8 cellular contexts compared by ENCODE assay signal in the genomic region with DNA sequence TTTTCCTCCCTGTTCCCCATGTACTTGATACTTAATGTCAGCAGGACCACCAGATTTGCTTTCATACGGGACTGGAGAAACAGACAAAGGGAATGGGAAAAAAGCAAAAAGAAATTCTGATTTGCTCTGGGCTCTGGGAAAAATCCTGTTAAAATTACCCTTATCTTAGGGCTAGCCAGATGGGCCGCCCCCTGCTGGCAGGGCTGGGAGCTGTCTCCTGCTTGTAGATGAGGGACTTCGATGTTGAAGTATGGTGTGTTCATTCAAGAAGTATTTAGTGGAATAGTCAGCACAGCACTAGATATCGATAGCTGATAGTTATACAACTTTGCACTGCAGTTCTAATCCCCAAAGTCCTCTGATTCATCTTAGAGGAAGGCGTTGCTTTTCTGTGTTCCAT. TPM values are rescaled to one million over a fixed set of nuclear protein-coding genes. Genes with fewer than 3 reads are reported as not detected.
DNase-seq lines count a peak whose midpoint lies in the region; ATAC-seq, FAIRE-seq and TF ChIP-seq lines count a peak whose summit lies in the region.

No MANE protein-coding gene starts in this region.

- no peak overlapping the region for H4K5ac ChIP-seq in H1 (ENCODE audit: insufficient read length, low read depth, low read length)

- no peak overlapping the region for H2BK12ac ChIP-seq in H1 (ENCODE audit: low read depth, low read length)

- peaks cover 48% of the 10 kb centered on the region for H3K9me3 Mint-ChIP-seq in nephron progenitor cell

- H3K23me2 ChIP-seq in H1 (ENCODE audit: low read depth, low read length): no peaks in the 10 kb centered on the region

- no peak overlapping the region for H2AFZ ChIP-seq in H1 (ENCODE audit: low read length)

- H3K36me3 Mint-ChIP-seq in nephron progenitor cell (ENCODE audit: low read depth): peaks cover 61% of the 10 kb centered on the region

- H3K27ac ChIP-seq in H1 (ENCODE audit: low read depth, low read length) (no peak overlapping the region), upper lobe of left lung (no peak overlapping the region)

- TF ChIP-seq RAD21 in H1 (IDR thresholded peaks at IDR 0.05 in 1 of 2, conservative IDR thresholded peaks at IDR 0.05 in 1 of 2; ENCODE audit: low read depth in 2 of 2, low read length in 2 of 2): peak; percentile 11 to 31; a peak in 3 of 4 replicates

- H3K4me1 Mint-ChIP-seq in nephron progenitor cell: peaks cover 10% of the 10 kb centered on the region

- POLR2A ChIA-PET in H1 (lab: Charles Lee; ENCODE audit: partially characterized antibody): interaction anchor here (0.6 to 0.7 kb wide), 2 partner anchors 20 to 97 kb away, joined by 3 to 4 read pairs; no protein-coding TSS in a partner anchor

- no peak for TF ChIP-seq POLR2A in H1 (IDR thresholded peaks at IDR 0.05; ENCODE audit: control extremely low read depth in 1 of 2, low read depth in 2 of 2, low read length in 2 of 2)
- TF ChIP-seq POLR2A in upper lobe of left lung (IDR thresholded peaks at IDR 0.05): no peak

- H3K4me2 ChIP-seq in H1 (ENCODE audit: insufficient read depth in 1 of 2, low read depth in 2 of 2, low read length in 2 of 2): no peak overlapping the region

- H2AK5ac ChIP-seq in H1 (ENCODE audit: low read depth, low read length): no peak overlapping the region

- H2BK20ac ChIP-seq in H1 (ENCODE audit: low read length): no peak overlapping the region

- H4K8ac ChIP-seq in H1 (ENCODE audit: extremely low read depth, insufficient read depth, low read length): no peak overlapping the region

- H3K4me1 ChIP-seq in H1 (replicated peaks in 1 of 4; ENCODE audit: control insufficient read depth in 3 of 4, insufficient read depth in 4 of 4, low read length in 3 of 4) (peaks cover 0 to 8% (median 3%) of the 10 kb centered on the region in 4 experiments; a peak in 4 of 7 replicates), upper lobe of left lung (peaks cover 0 to 6% (median 2%) of the 10 kb centered on the region in 4 donors)

- H3K27ac Mint-ChIP-seq in nephron progenitor cell: no peak overlapping the region

- peak in 1 of 2 donors; percentile 80 for ATAC-seq in upper lobe of left lung (ENCODE audit: low FRiP score in 2 of 2)

- H3K79me2 ChIP-seq in H1 (ENCODE audit: control insufficient read depth in 1 of 2, insufficient read depth in 2 of 2, low read length in 2 of 2): no peaks in the 10 kb centered on the region

- peak; percentile 22 for DNase-seq in COLO829 (ENCODE audit: low spot score)
- DNase-seq in Jurkat, Clone E6-1 (ENCODE audit: low read depth, low spot score): peak; percentile 10
- DNase-seq in activated CD4-positive, alpha-beta T cell treated with anti-CD3 and anti-CD28 coated beads, Interleukin-2, amount 50 U/mL, for 1 hour: peak; percentile 56
- peak in 1 of 2 experiments; percentile 65 for DNase-seq in H1 (ENCODE audit: low read depth in 1 of 2, low spot score in 2 of 2)
- DNase-seq in nephron progenitor cell: peak; percentile 31
- peak; percentile 50 to 89 for DNase-seq in upper lobe of left lung
- DNase-seq in putamen (ENCODE audit: low spot score): no peak
- DNase-seq in NCI-H1092 (lab: John Stamatoyannopoulos, UW): no peak

- H2BK120ac ChIP-seq in H1 (replicated peaks; ENCODE audit: low read depth, low read length): no peak overlapping the region

- H3K27me3 Mint-ChIP-seq in nephron progenitor cell (ENCODE audit: low read depth, poor library complexity): peaks cover 2% of the 10 kb centered on the region

- peaks cover 0 to 2% of the 10 kb centered on the region in 2 experiments for H4K20me1 ChIP-seq in H1 (replicated peaks in 1 of 2; ENCODE audit: control insufficient read depth in 1 of 2, insufficient read depth in 2 of 2, low read length in 2 of 2)

- FAIRE-seq in H1 (lab: Jason Lieb, UNC): no peak

- no peak overlapping the region for H3K14ac ChIP-seq in H1 (ENCODE audit: insufficient read length)

- H3K9ac ChIP-seq in H1 (replicated peaks in 1 of 4; ENCODE audit: extremely low read depth in 1 of 4, low read depth in 3 of 4, low read length in 3 of 4): no peak overlapping the region

- H3K79me1 ChIP-seq in H1 (ENCODE audit: low read depth, low read length): no peaks in the 10 kb centered on the region

- TF ChIP-seq EP300 in H1 (IDR thresholded peaks at IDR 0.05; ENCODE audit: borderline replicate concordance in 1 of 2, low read depth in 2 of 2, low read length in 2 of 2) (no peak), upper lobe of left lung (IDR thresholded peaks at IDR 0.05) (no peak)

- H3K36me3 ChIP-seq in H1 (ENCODE audit: control insufficient read depth in 2 of 4, insufficient read depth in 4 of 4, low read length in 3 of 4) (peaks cover 0 to 7% (median 2%) of the 10 kb centered on the region in 4 experiments; a peak in 3 of 8 replicates), upper lobe of left lung (peaks cover 0 to 45% (median 7%) of the 10 kb centered on the region in 4 donors)

- H3K56ac ChIP-seq in H1 (replicated peaks; ENCODE audit: insufficient read length, low read depth, low read length): no peak overlapping the region

- CTCF ChIA-PET in H1 (lab: Charles Lee; ENCODE audit: partially characterized antibody): interaction anchor here (0.6 to 6.6 kb wide), 25 partner anchors 8 to 858 kb away, joined by 3 to 77 read pairs (median 4); a partner anchor contains a TSS

- H3K23ac ChIP-seq in H1 (ENCODE audit: insufficient read length): no peak overlapping the region

- H3K4me3 ChIP-seq in Jurkat, Clone E6-1 (ENCODE audit: low read length): no peak overlapping the region
- H3K4me3 ChIP-seq in H1 (ENCODE audit: extremely low read depth in 1 of 4, insufficient read depth in 2 of 4, low read depth in 3 of 4, low read length in 4 of 4): no peak overlapping the region
- H3K4me3 ChIP-seq in upper lobe of left lung: no peak overlapping the region

- no peak overlapping the region for H2BK15ac ChIP-seq in H1 (ENCODE audit: low read length)

- H3K9me3 ChIP-seq in H1 (ENCODE audit: insufficient read depth in 2 of 2, low read depth in 1 of 2, low read length in 1 of 2) (no peaks in the 10 kb centered on the region), upper lobe of left lung (no peaks in the 10 kb centered on the region)

- H3K18ac ChIP-seq in H1 (ENCODE audit: extremely low read depth, low read length): no peak overlapping the region

- H3K27me3 ChIP-seq in H1 (replicated peaks in 1 of 4; ENCODE audit: control insufficient read depth in 3 of 4, extremely low read depth in 1 of 4, insufficient read depth in 3 of 4, low read length in 3 of 4) (no peaks in the 10 kb centered on the region), upper lobe of left lung (no peaks in the 10 kb centered on the region)

- no peak overlapping the region for H3K4me3 Mint-ChIP-seq in nephron progenitor cell

- H2BK5ac ChIP-seq in H1 (ENCODE audit: low read depth, low read length): no peak overlapping the region

- TF ChIP-seq CTCF in H1 (IDR thresholded peaks at IDR 0.05; ENCODE audit: control extremely low read depth in 1 of 3, insufficient read depth in 1 of 3, low read depth in 1 of 3, low read length in 3 of 3) (peak; percentile 45 to 62 (median 48)), nephron progenitor cell (IDR thresholded peaks at IDR 0.05) (peak; percentile 53), upper lobe of left lung (IDR thresholded peaks at IDR 0.05) (peak; percentile 28 to 69 (median 54))

- no peak overlapping the region for H4K91ac ChIP-seq in H1 (replicated peaks; ENCODE audit: insufficient read length, low read length)

- H3K4ac ChIP-seq in H1 (replicated peaks; ENCODE audit: insufficient read length, low read depth, low read length): no peak overlapping the region

- WGBS in H1 (ENCODE audit: extremely low coverage in 1 of 2, insufficient coverage in 1 of 2, insufficient read length in 1 of 2, insufficient replicate concordance in 2 of 2, low coverage in 1 of 2, low lambda C conversion rate in 2 of 2, missing lambda C conversion rate in 1 of 2), 2 experiments: 72% methylated on average over 5 of the region's 5 CpGs; no CpG with 5 or more reads in 1 of the 2 experiments
- WGBS in upper lobe of left lung, 2 donors: 53 to 66% methylated on average over 5 of the region's 5 CpGs

TF ChIP-seq in H1, 55 proteins besides CTCF, POLR2A, EP300 and RAD21:
- TF ChIP-seq KDM4A (IDR thresholded peaks at IDR 0.05; ENCODE audit: low read depth, low read length, severe bottlenecking): no peak
- TF ChIP-seq PHF8 (conservative IDR thresholded peaks at IDR 0.05; ENCODE audit: low read depth, low read length): no peak
- no peak for TF ChIP-seq CEBPB (IDR thresholded peaks at IDR 0.05; ENCODE audit: low read depth, low read length)
- TF ChIP-seq, protein P1, sequence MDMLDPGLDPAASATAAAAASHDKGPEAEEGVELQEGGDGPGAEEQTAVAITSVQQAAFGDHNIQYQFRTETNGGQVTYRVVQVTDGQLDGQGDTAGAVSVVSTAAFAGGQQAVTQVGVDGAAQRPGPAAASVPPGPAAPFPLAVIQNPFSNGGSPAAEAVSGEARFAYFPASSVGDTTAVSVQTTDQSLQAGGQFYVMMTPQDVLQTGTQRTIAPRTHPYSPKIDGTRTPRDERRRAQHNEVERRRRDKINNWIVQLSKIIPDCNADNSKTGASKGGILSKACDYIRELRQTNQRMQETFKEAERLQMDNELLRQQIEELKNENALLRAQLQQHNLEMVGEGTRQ (IDR thresholded peaks at IDR 0.05; ENCODE audit: low read length): no peak
- TF ChIP-seq RBBP5 (IDR thresholded peaks at IDR 0.05; ENCODE audit: borderline replicate concordance, low read depth, low read length): no peak
- TF ChIP-seq KDM1A (IDR thresholded peaks at IDR 0.05; ENCODE audit: borderline replicate concordance, low read length): no peak
- no peak for TF ChIP-seq KDM5A (IDR thresholded peaks at IDR 0.05; ENCODE audit: low read length)
- TF ChIP-seq SIX5 (IDR thresholded peaks at IDR 0.05; ENCODE audit: low read depth, low read length): no peak
- TF ChIP-seq TAF7 (optimal IDR thresholded peaks at IDR 0.05; ENCODE audit: borderline replicate concordance, low read depth, low read length): no peak
- no peak for TF ChIP-seq FOSL1 (IDR thresholded peaks at IDR 0.05; ENCODE audit: insufficient read depth, low read depth, low read length)
- no peak for TF ChIP-seq SUZ12 (IDR thresholded peaks at IDR 0.05; ENCODE audit: low read length)

RNA-seq across cellular contexts. Expression of a gene that starts 45.8 kb away (rescaled TPM):
- polyA plus RNA-seq in Jurkat, Clone E6-1 (2012; ENCODE audit: insufficient read depth, insufficient read length): 5.5 TPM
- 6.2 and 9.0 TPM in 2 replicates for total RNA-seq in H1 (2021; fragmentation: NEBNext Ultra II Directional; extraction: Animal tissue kit (Norgen Biotek cat#: 25700))
- polyA plus RNA-seq in H1 (2011; rRNA removed): 1.4 and 1.9 TPM in 2 replicates
- 0.72 TPM for polyA plus RNA-seq in H1 (2011; cell fraction: cytosol; rRNA removed)
- polyA plus RNA-seq in H1 (2011; cell fraction: nucleus; rRNA removed): 2.2 TPM
- 4.8 to 6.0 TPM (median 5.2 TPM) in 4 replicates for polyA plus RNA-seq in H1 (2012, experiment 1 of 2)
- 4.5 TPM for polyA plus RNA-seq in H1 (2012, experiment 2 of 2)
- polyA plus RNA-seq in H1 (2013, experiment 1 of 2): 1.8 TPM
- 1.8 TPM for polyA plus RNA-seq in H1 (2013, experiment 2 of 2)
- 1.7 and 1.9 TPM in 2 replicates for polyA minus RNA-seq in H1 (2011; rRNA and poly(A)+ RNA removed)
- 3.3 TPM for polyA minus RNA-seq in H1 (2011; cell fraction: cytosol; rRNA and poly(A)+ RNA removed)
- polyA minus RNA-seq in H1 (2011; cell fraction: nucleus; rRNA and poly(A)+ RNA removed): 2.1 TPM
- 10 to 100 TPM in 4 of 6 donors, 1 to 10 TPM in 2; 3.2 to 21.4 (median 11.2) TPM for total RNA-seq in upper lobe of left lung

Comparison
In these comparisons a context has a peak if more than half of its experiments do, and no peak if none do; other contexts are left out.
1. DNase-seq: peak in COLO829 (single experiment), Jurkat, Clone E6-1 (single experiment), activated CD4-positive, alpha-beta T cell treated with anti-CD3 and anti-CD28 coated beads, Interleukin-2, amount 50 U/mL, for 1 hour (single experiment), nephron progenitor cell (single experiment) and upper lobe of left lung (2 of 2); none in putamen (single experiment) and NCI-H1092 (single experiment).
2. Peak in every context shown above with its lines, with median percentiles within 50 percentile points of each other: CTCF ChIP-seq.